In genomic region chr19:35975608-35976214, GRCh38 we compare ENCODE assay signal across 14 cellular contexts. TPM values are rescaled to one million over a fixed set of nuclear protein-coding genes. Genes with fewer than 3 reads are reported as not detected.
DNase-seq lines count a peak whose midpoint lies in the region; ATAC-seq and TF ChIP-seq lines count a peak whose summit lies in the region.
"Had no signal": no experiment of that assay in that cellular context is flagged by ENCODE, and none has a peak within 500 bp of the region (broad histone marks: within the 10 kb centered on the region; RNA-seq: fewer than 3 reads in every experiment).

No MANE protein-coding gene starts in this region.

- no peaks in the 10 kb centered on the region for H3K4me1 Mint-ChIP-seq in Calu3 (ENCODE audit: low read depth, unreplicated experiment)
- no peaks in the 10 kb centered on the region for H3K4me1 Mint-ChIP-seq in activated CD8-positive, alpha-beta T cell treated with anti-CD3 and anti-CD28 coated beads for 36 hours (ENCODE audit: low read depth)
- H3K4me1 Mint-ChIP-seq: CD8-positive, alpha-beta memory T cell; nephron had no signal

- no peaks in the 10 kb centered on the region for H3K36me3 Mint-ChIP-seq in Calu3 (ENCODE audit: insufficient read depth, unreplicated experiment)
- no peaks in the 10 kb centered on the region for H3K36me3 Mint-ChIP-seq in activated CD8-positive, alpha-beta T cell treated with anti-CD3 and anti-CD28 coated beads for 36 hours (ENCODE audit: low read depth)
- H3K36me3 Mint-ChIP-seq: CD8-positive, alpha-beta memory T cell; T-cell had no signal

- no peak for TF ChIP-seq CTCF in Calu3 (IDR thresholded peaks at IDR 0.05; ENCODE audit: unreplicated experiment)
- TF ChIP-seq CTCF in activated CD8-positive, alpha-beta T cell treated with anti-CD3 and anti-CD28 coated beads for 36 hours (IDR thresholded peaks at IDR 0.05) = no peak

- intact Hi-C loops in Calu3 (cut with micrococcal nuclease; ENCODE audit: unreplicated experiment) = no loop called here
- intact Hi-C loops in activated CD8-positive, alpha-beta T cell treated with anti-CD3 and anti-CD28 coated beads for 36 hours (cut with micrococcal nuclease) = no loop called here

- DNase-seq in Calu3 (peak; percentile 25), HuH-7.5 (ENCODE audit: low spot score) (peak; percentile 64), iris pigment epithelial cell (ENCODE audit: low read depth) (peak; percentile 16), NCI-H2196 treated with DMSO at 0.1 percent for 48 hours (lab: John Stamatoyannopoulos, UW; ENCODE audit: unreplicated experiment) (no peak)
- DNase-seq in activated CD8-positive, alpha-beta T cell treated with anti-CD3 and anti-CD28 coated beads for 36 hours = peak; percentile 34
- DNase-seq: body of pancreas; CD8-positive, alpha-beta memory T cell; NCI-H1105 treated with DMSO at 0.1 percent for 48 hours; NCI-H748 treated with DMSO at 0.1 percent for 48 hours had no signal

- BruUV-seq in Calu3 (replicated peaks; lab: Mats Ljungman, UMichigan) = no TSS peak

- ATAC-seq in activated CD8-positive, alpha-beta T cell treated with anti-CD3 and anti-CD28 coated beads for 36 hours = no peak
- ATAC-seq in GM21825 (IDR thresholded peaks at IDR 0.05; ENCODE audit: unreplicated experiment) = no peak
- no peak for ATAC-seq in GM19324 (IDR thresholded peaks at IDR 0.05; ENCODE audit: low FRiP score, unreplicated experiment)
- ATAC-seq in HG03196 (IDR thresholded peaks at IDR 0.05; ENCODE audit: unreplicated experiment) = no peak
- ATAC-seq: body of pancreas, T-cell had no signal

- H3K9me3 Mint-ChIP-seq in Calu3 (ENCODE audit: low read depth, unreplicated experiment) = no peaks in the 10 kb centered on the region
- no peaks in the 10 kb centered on the region for H3K9me3 Mint-ChIP-seq in activated CD8-positive, alpha-beta T cell treated with anti-CD3 and anti-CD28 coated beads for 36 hours
- H3K9me3 Mint-ChIP-seq: CD8-positive, alpha-beta memory T cell; nephron; T-cell had no signal

- POLR2A ChIA-PET in activated CD8-positive, alpha-beta T cell treated with anti-CD3 and anti-CD28 coated beads for 36 hours (lab: Charles Lee) = interaction anchor here (0.8 to 1.0 kb wide), 2 partner anchors 9 to 13 kb away, joined by 3 read pairs; no protein-coding TSS in a partner anchor

- H3K27ac Mint-ChIP-seq in Calu3 (ENCODE audit: unreplicated experiment) = no peak overlapping the region
- H3K27ac Mint-ChIP-seq in activated CD8-positive, alpha-beta T cell treated with anti-CD3 and anti-CD28 coated beads for 36 hours = no peak overlapping the region
- H3K27ac Mint-ChIP-seq: nephron, T-cell had no signal

- CTCF ChIA-PET in Calu3 (lab: Charles Lee) = interaction anchor here (0.6 kb wide), 1 partner anchor 378 kb away, joined by 8 read pairs; no protein-coding TSS in a partner anchor
- CTCF ChIA-PET in activated CD8-positive, alpha-beta T cell treated with anti-CD3 and anti-CD28 coated beads for 36 hours (lab: Charles Lee) = interaction anchor here (1.0 kb wide), 1 partner anchor 29 kb away, joined by 4 read pairs; no protein-coding TSS in a partner anchor

- peaks cover 74% of the 10 kb centered on the region for H3K27me3 Mint-ChIP-seq in Calu3 (ENCODE audit: unreplicated experiment)
- peaks cover 12% of the 10 kb centered on the region for H3K27me3 Mint-ChIP-seq in activated CD8-positive, alpha-beta T cell treated with anti-CD3 and anti-CD28 coated beads for 36 hours

- H3K4me3 Mint-ChIP-seq in Calu3 (ENCODE audit: low read depth, unreplicated experiment) = no peak overlapping the region
- no peak overlapping the region for H3K4me3 Mint-ChIP-seq in activated CD8-positive, alpha-beta T cell treated with anti-CD3 and anti-CD28 coated beads for 36 hours
- H3K4me3 Mint-ChIP-seq: CD8-positive, alpha-beta memory T cell; nephron; T-cell had no signal

RNA-seq across cellular contexts. Expression of gene SDHAF1, which starts 19.3 kb away (rescaled TPM):
- total RNA-seq in Calu3 (2022) = 16.9 and 17.1 TPM in 2 replicates
- total RNA-seq in activated CD8-positive, alpha-beta T cell treated with anti-CD3 and anti-CD28 coated beads for 36 hours = 10 to 100 TPM; 22.8 to 24.7 TPM

RNA-seq across cellular contexts. Expression of gene SYNE4, which starts 32.9 kb away (rescaled TPM):
- 19.7 and 23.5 TPM in 2 replicates for total RNA-seq in Calu3 (2022)
- 1 to 10 TPM; 2.4 to 3.3 TPM for total RNA-seq in activated CD8-positive, alpha-beta T cell treated with anti-CD3 and anti-CD28 coated beads for 36 hours

RNA-seq across cellular contexts. Expression of gene ALKBH6, which starts 38.3 kb away (rescaled TPM):
- 52.6 and 56.7 TPM in 2 replicates for total RNA-seq in Calu3 (2022)
- total RNA-seq in activated CD8-positive, alpha-beta T cell treated with anti-CD3 and anti-CD28 coated beads for 36 hours = 10 to 100 TPM; 36.5 to 37.5 TPM

RNA-seq across cellular contexts. Expression of gene LRFN3, which starts 39.5 kb away (rescaled TPM):
- 15.2 and 18.5 TPM in 2 replicates for total RNA-seq in Calu3 (2022)
- 1 to 10 TPM; 4.8 to 6.6 TPM for total RNA-seq in activated CD8-positive, alpha-beta T cell treated with anti-CD3 and anti-CD28 coated beads for 36 hours

RNA-seq across cellular contexts. Expression of gene CLIP3, which starts 57.0 kb away (rescaled TPM):
- 3.1 and 3.5 TPM in 2 replicates for total RNA-seq in Calu3 (2022)
- total RNA-seq in activated CD8-positive, alpha-beta T cell treated with anti-CD3 and anti-CD28 coated beads for 36 hours = 1 to 10 TPM in 1 of 2 experiments, under 1 TPM in 1; 0.74 to 1.2 TPM
